ENCODE assay signal across 11 cellular contexts in the genomic region with DNA sequence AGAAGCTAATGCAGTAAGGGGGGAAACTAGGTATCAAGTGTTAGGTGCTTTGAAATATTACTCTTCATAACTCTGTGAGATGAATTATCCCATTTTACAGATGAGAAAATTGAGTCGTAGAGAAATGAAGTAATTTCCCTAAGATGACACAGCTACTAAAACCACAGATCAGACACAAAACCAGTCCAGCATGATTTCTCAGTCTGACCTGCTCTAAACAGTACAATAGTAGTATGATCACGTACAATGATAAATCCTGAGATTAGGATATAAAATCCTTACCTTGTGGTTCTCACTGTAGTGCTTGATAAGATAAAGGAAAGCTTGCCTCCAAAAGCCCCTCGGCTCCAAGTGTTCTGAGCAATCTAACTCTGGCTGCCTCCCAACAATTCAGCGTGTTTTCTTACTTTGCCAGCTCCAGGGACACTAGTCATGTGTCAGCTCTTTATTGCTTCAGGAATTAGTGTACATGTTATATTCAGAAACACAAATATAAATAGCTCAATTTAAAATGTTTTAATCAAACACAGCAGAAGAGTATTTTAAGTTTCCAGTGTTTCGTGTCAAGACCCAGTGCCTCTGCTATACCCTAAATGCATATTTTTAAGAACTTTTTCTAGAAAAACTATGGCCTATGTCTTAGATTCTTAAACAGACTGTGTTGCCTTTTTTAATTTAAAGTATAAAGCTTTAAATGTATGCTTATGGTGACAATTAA.
DNase-seq lines count a peak whose midpoint lies in the region; ATAC-seq and TF ChIP-seq lines count a peak whose summit lies in the region.
"Had no signal": no experiment of that assay in that cellular context is flagged by ENCODE, and none has a peak within 500 bp of the region (broad histone marks: within the 10 kb centered on the region; RNA-seq: fewer than 3 reads in every experiment).

No MANE protein-coding gene starts in this region.

- H3K9ac ChIP-seq in PC-3 (ENCODE audit: low read length) = no peak overlapping the region

- TF ChIP-seq CTCF in PC-3 (conservative IDR thresholded peaks at IDR 0.05; ENCODE audit: low read depth, low read length) (no peak), fibroblast of pulmonary artery (IDR thresholded peaks at IDR 0.05; ENCODE audit: low read length, missing control alignments) (no peak), retinal pigment epithelial cell (conservative IDR thresholded peaks at IDR 0.05; ENCODE audit: low read depth, low read length) (no peak)

- 0 out of 2 replicates have a peak, but pooled peaks cover 5% of the 10 kb centered on the region for H4K20me1 ChIP-seq in PC-3 (ENCODE audit: low read length)

- no peak overlapping the region for H3K27ac Mint-ChIP-seq in CD8-positive, alpha-beta memory T cell
- H3K27ac Mint-ChIP-seq: activated T-helper 1 cell treated with anti-CD3 and anti-CD28 coated beads, Interleukin-12 subunit alpha, Interleukin-12 subunit beta, Interleukin-2, Interleukin-4 antibody, amounts not matched to agents 30 ng/mL and 10 ng/mL and 1 ng/mL, durations not matched to agents 14 hours and 24 hours and 36 hours had no signal

- H3F3A ChIP-seq in PC-3 (ENCODE audit: low read length, unreplicated experiment) = no peaks in the 10 kb centered on the region

- DNase-seq in NCI-H2171 treated with DMSO at 0.1 percent for 48 hours (lab: John Stamatoyannopoulos, UW) = peak; percentile 1
- DNase-seq in NCI-H2171 (lab: John Stamatoyannopoulos, UW) = no peak
- peak; percentile 59 for DNase-seq in PC-3
- DNase-seq in fibroblast of pulmonary artery (ENCODE audit: low read depth) = peak; percentile 59
- peak; percentile 89 for DNase-seq in retinal pigment epithelial cell (ENCODE audit: low read depth)
- no peak for DNase-seq in OCI-M2 (lab: John Stamatoyannopoulos, UW; ENCODE audit: unreplicated experiment)
- no peak for DNase-seq in iPS-NIHi11 (ENCODE audit: low spot score)
- no peak for DNase-seq in CD8-positive, alpha-beta memory T cell
- DNase-seq: ACHN had no signal

- no peaks in the 10 kb centered on the region for H3K9me3 Mint-ChIP-seq in CD8-positive, alpha-beta memory T cell
- H3K9me3 Mint-ChIP-seq: activated T-helper 1 cell treated with anti-CD3 and anti-CD28 coated beads, Interleukin-12 subunit alpha, Interleukin-12 subunit beta, Interleukin-2, Interleukin-4 antibody, amounts not matched to agents 30 ng/mL and 10 ng/mL and 1 ng/mL, durations not matched to agents 14 hours and 24 hours and 36 hours; neural crest cell had no signal

- no peaks in the 10 kb centered on the region for H3K27me3 Mint-ChIP-seq in CD8-positive, alpha-beta memory T cell

- peaks cover 18% of the 10 kb centered on the region for H3K4me1 ChIP-seq in PC-3 (ENCODE audit: insufficient read depth, low read length)
- peaks cover 9% of the 10 kb centered on the region for H3K4me1 ChIP-seq in CD8-positive, alpha-beta memory T cell (ENCODE audit: insufficient read depth, low read length)

- H3K9me2 ChIP-seq in PC-3 (replicated peaks; ENCODE audit: low read length) = no peaks in the 10 kb centered on the region

- H3K4me3 ChIP-seq in PC-3 (ENCODE audit: low read length) (0 out of 2 replicates have a peak overlapping the region, but pooled peaks have one; percentile 26), fibroblast of pulmonary artery (replicated peaks; ENCODE audit: low read depth, low read length) (no peak overlapping the region), retinal pigment epithelial cell (ENCODE audit: low read length) (no peak overlapping the region)
- H3K4me3 ChIP-seq in CD8-positive, alpha-beta memory T cell (ENCODE audit: low read length) = no peak overlapping the region

- CTCF ChIA-PET in PC-3 (lab: Charles Lee) = no interaction called here
- CTCF ChIA-PET in CD8-positive, alpha-beta memory T cell (lab: Charles Lee) = interaction anchor here (0.5 kb wide), 1 partner anchor 129 kb away, joined by 3 read pairs; no protein-coding TSS in a partner anchor

- peak; percentile 42 for ATAC-seq in PC-3

- peaks cover 16 to 33% (median 17%) of the 10 kb centered on the region in 3 donors for H3K4me1 Mint-ChIP-seq in CD8-positive, alpha-beta memory T cell

- H3K36me3 Mint-ChIP-seq in CD8-positive, alpha-beta memory T cell = peaks cover 0 to 15% (median 1%) of the 10 kb centered on the region in 3 donors

- intact Hi-C loops in PC-3 (cut with micrococcal nuclease) = no loop called here

- no TSS peak for BruUV-seq in PC-3 (replicated peaks; lab: Mats Ljungman, UMichigan)

- H3K36me3 ChIP-seq in PC-3 (ENCODE audit: low read depth, low read length) = no peaks in the 10 kb centered on the region
- no peaks in the 10 kb centered on the region for H3K36me3 ChIP-seq in CD8-positive, alpha-beta memory T cell (ENCODE audit: insufficient read depth, low read length)

- H3K4me2 ChIP-seq in PC-3 (ENCODE audit: low read length) = peak overlapping the region; percentile 66

- POLR2A ChIA-PET in PC-3 (lab: Charles Lee; ENCODE audit: unreplicated experiment) = no interaction called here
- POLR2A ChIA-PET in CD8-positive, alpha-beta memory T cell (lab: Charles Lee) = no interaction called here

- no peak overlapping the region for H3K4me3 Mint-ChIP-seq in CD8-positive, alpha-beta memory T cell
- H3K4me3 Mint-ChIP-seq: activated T-helper 1 cell treated with anti-CD3 and anti-CD28 coated beads, Interleukin-12 subunit alpha, Interleukin-12 subunit beta, Interleukin-2, Interleukin-4 antibody, amounts not matched to agents 30 ng/mL and 10 ng/mL and 1 ng/mL, durations not matched to agents 14 hours and 24 hours and 36 hours; neural crest cell had no signal

- H3K27ac ChIP-seq in PC-3 (ENCODE audit: low read length) = peak overlapping the region; percentile 31
- no peak overlapping the region for H3K27ac ChIP-seq in CD8-positive, alpha-beta memory T cell (ENCODE audit: low read depth, low read length)

- H3K9me3 ChIP-seq in PC-3 (ENCODE audit: low read length) = no peaks in the 10 kb centered on the region
- no peaks in the 10 kb centered on the region for H3K9me3 ChIP-seq in CD8-positive, alpha-beta memory T cell (ENCODE audit: low read length)

- no peak overlapping the region for H2AFZ ChIP-seq in PC-3 (ENCODE audit: low read length)

- no peaks in the 10 kb centered on the region for H3K79me2 ChIP-seq in PC-3 (ENCODE audit: low read length)

- H3K27me3 ChIP-seq in PC-3 (ENCODE audit: low read length) = no peaks in the 10 kb centered on the region
- no peaks in the 10 kb centered on the region for H3K27me3 ChIP-seq in CD8-positive, alpha-beta memory T cell (ENCODE audit: insufficient read depth, low read length, poor library complexity, severe bottlenecking)

Comparison
In these comparisons a context has a peak if more than half of its experiments do, and no peak if none do; other contexts are left out.
1. DNase-seq: peak in NCI-H2171 treated with DMSO at 0.1 percent for 48 hours (single experiment), PC-3 (single experiment), fibroblast of pulmonary artery (single experiment) and retinal pigment epithelial cell (single experiment); none in NCI-H2171 (single experiment), OCI-M2 (single experiment), iPS-NIHi11 (single experiment) and CD8-positive, alpha-beta memory T cell (0 of 5).